In genomic region chr9:112823257-112823656, GRCh38 we compare ENCODE assay signal across 29 cellular contexts.
"Had no signal": no experiment of that assay in that cellular context is flagged by ENCODE, and none has a peak within 500 bp of the region (broad histone marks: within the 10 kb centered on the region; RNA-seq: fewer than 3 reads in every experiment).

No MANE protein-coding gene starts in this region.

- H3K4me3 ChIP-seq: adrenal gland, body of pancreas, colonic mucosa had no signal

- H3K4me1 ChIP-seq: colonic mucosa had no signal

- DNase-seq: activated CD4-positive, alpha-beta memory T cell treated with anti-CD3 and anti-CD28 coated beads, Interleukin-2, amount 10 ng/mL, durations not matched to agents 7 days and 5 days; activated CD4-positive, alpha-beta T cell treated with anti-CD3 and anti-CD28 coated beads for 1 hour; activated CD4-positive, alpha-beta T cell treated with anti-CD3 and anti-CD28 coated beads for 4 hours; activated CD4-positive, alpha-beta T cell treated with anti-CD3 and anti-CD28 coated beads, Interleukin-2, amount 10 ng/mL, durations not matched to agents 7 days and 5 days; activated CD4-positive, alpha-beta T cell treated with anti-CD3 and anti-CD28 coated beads, Interleukin-2, amount 50 U/mL, for 4 hours; activated CD8-positive, alpha-beta memory T cell treated with anti-CD3 and anti-CD28 coated beads, Interleukin-2, amount 50 U/mL, for 48 hours; activated effector memory CD4-positive, alpha-beta T cell treated with anti-CD3 and anti-CD28 coated beads, Interleukin-2, amount 50 U/mL, for 16 hours; activated naive CD4-positive, alpha-beta T cell treated with anti-CD3 and anti-CD28 coated beads for 36 hours; activated naive CD8-positive, alpha-beta T cell treated with anti-CD3 and anti-CD28 coated beads for 36 hours; activated naive CD8-positive, alpha-beta T cell treated with anti-CD3 and anti-CD28 coated beads, Interleukin-2, amount 50 U/mL, for 24 hours; activated T-cell treated with anti-CD3 and anti-CD28 coated beads for 4 hours; activated T-cell treated with anti-CD3 and anti-CD28 coated beads, Interleukin-2, amount 50 U/mL, for 24 hours; adrenal gland; amygdala; aorta; body of pancreas; central memory CD4-positive, alpha-beta T cell; cerebellar nuclear complex; colonic mucosa; effector CD8-positive, alpha-beta T cell; foreskin fibroblast; head of caudate nucleus; T-helper 2 cell had no signal

- FAIRE-seq: endometrium, endothelial cell of umbilical vein, frontal cortex had no signal

- H3K36me3 ChIP-seq: adrenal gland, colonic mucosa had no signal

- H3K27me3 ChIP-seq: adrenal gland, body of pancreas, colonic mucosa had no signal

- H3K27ac ChIP-seq: adrenal gland, body of pancreas, colonic mucosa, epithelial cell of prostate had no signal

- ATAC-seq: activated naive CD8-positive, alpha-beta T cell treated with anti-CD3 and anti-CD28 coated beads, Interleukin-2, amount 50 U/mL, for 24 hours; activated T-helper 17 cell treated with anti-CD3 and anti-CD28 coated beads, Interleukin-2, amount 50 U/mL, for 72 hours; body of pancreas; WTC11 had no signal

- H3K9me3 ChIP-seq: adrenal gland, body of pancreas, colonic mucosa had no signal
